2 cellular contexts compared by ENCODE assay signal in the genomic region with DNA sequence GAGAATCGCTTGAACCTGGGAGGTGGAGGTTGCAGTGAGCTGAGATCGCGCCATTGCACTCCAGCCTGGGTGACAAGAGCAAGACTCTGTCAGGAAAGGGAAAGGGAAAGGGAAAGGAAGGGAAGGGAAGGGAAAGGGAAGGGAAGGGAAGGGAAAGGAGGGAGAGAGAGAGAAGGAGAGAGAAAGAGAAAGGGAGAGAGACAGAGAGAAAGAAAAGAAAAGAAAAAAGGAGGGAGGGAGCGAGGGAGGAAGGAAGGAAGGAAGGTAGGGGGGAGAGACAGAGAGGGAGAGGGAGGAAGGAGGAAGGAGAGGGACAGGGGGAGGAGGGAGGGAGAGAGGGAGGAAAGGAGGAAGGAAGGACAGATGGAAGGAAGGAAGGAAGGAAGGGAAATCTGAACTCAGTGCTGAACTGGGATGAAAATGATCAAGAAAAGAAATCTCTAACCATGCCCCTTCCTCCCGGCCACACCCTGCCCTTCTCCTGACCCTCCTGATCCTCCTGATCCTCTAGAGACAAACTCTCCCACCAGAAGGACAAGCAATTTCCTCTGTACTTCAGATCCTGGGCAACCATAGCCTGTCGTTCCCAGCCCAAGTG.
TF ChIP-seq lines count a peak whose summit lies in the region.

No MANE protein-coding gene starts in this region.

TF ChIP-seq in HEK293, 187 proteins besides CTCF, POLR2A, EP300 and RAD21:
- TF ChIP-seq ZNF791 (tag by site-specific recombination; IDR thresholded peaks at IDR 0.05) (no peak), HIC1 (tag by site-specific recombination; IDR thresholded peaks at IDR 0.05) (no peak), ZNF610 (tag by site-specific recombination; IDR thresholded peaks at IDR 0.05; ENCODE audit: borderline replicate concordance) (no peak), OSR2 (tag by site-specific recombination; IDR thresholded peaks at IDR 0.05) (no peak), ZBTB21 (tag by site-specific recombination; IDR thresholded peaks at IDR 0.05) (no peak), ZNF677 (tag by site-specific recombination; IDR thresholded peaks at IDR 0.05) (no peak), PRDM1 (tag by site-specific recombination; IDR thresholded peaks at IDR 0.05) (peak; percentile 100), GFI1B (tag by site-specific recombination; IDR thresholded peaks at IDR 0.05) (no peak), ZNF366 (tag by site-specific recombination; conservative IDR thresholded peaks at IDR 0.05) (peak; percentile 87), ZSCAN4 (tag by site-specific recombination; IDR thresholded peaks at IDR 0.05) (no peak), HOXA7 (CRISPR knock-in tag; IDR thresholded peaks at IDR 0.05; ENCODE audit: borderline replicate concordance) (no peak), ZNF707 (tag by site-specific recombination; IDR thresholded peaks at IDR 0.05) (no peak)
- TF ChIP-seq, protein P1, sequence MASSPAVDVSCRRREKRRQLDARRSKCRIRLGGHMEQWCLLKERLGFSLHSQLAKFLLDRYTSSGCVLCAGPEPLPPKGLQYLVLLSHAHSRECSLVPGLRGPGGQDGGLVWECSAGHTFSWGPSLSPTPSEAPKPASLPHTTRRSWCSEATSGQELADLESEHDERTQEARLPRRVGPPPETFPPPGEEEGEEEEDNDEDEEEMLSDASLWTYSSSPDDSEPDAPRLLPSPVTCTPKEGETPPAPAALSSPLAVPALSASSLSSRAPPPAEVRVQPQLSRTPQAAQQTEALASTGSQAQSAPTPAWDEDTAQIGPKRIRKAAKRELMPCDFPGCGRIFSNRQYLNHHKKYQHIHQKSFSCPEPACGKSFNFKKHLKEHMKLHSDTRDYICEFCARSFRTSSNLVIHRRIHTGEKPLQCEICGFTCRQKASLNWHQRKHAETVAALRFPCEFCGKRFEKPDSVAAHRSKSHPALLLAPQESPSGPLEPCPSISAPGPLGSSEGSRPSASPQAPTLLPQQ (tag by site-specific recombination; IDR thresholded peaks at IDR 0.05) = no peak
- TF ChIP-seq, protein P2, sequence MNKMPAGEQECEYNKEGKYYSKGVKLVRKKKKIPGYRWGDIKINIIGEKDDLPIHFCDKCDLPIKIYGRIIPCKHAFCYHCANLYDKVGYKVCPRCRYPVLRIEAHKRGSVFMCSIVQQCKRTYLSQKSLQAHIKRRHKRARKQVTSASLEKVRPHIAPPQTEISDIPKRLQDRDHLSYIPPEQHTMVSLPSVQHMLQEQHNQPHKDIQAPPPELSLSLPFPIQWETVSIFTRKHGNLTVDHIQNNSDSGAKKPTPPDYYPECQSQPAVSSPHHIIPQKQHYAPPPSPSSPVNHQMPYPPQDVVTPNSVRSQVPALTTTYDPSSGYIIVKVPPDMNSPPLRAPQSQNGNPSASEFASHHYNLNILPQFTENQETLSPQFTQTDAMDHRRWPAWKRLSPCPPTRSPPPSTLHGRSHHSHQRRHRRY (tag by site-specific recombination; IDR thresholded peaks at IDR 0.05) = no peak

TF ChIP-seq in HepG2, 621 proteins besides CTCF, POLR2A, EP300 and RAD21:
- no peak for TF ChIP-seq ZNF205 (CRISPR knock-in tag; IDR thresholded peaks at IDR 0.05)
- TF ChIP-seq LRRFIP1 (CRISPR knock-in tag; conservative IDR thresholded peaks at IDR 0.05) = no peak
- no peak for TF ChIP-seq NR2F6 (IDR thresholded peaks at IDR 0.05)
- TF ChIP-seq NR2F6 (CRISPR knock-in tag; IDR thresholded peaks at IDR 0.05) = no peak
- no peak for TF ChIP-seq ZBTB21 (CRISPR knock-in tag; IDR thresholded peaks at IDR 0.05)
- TF ChIP-seq ZNF282 (IDR thresholded peaks at IDR 0.05; ENCODE audit: partially characterized antibody) = no peak
- no peak for TF ChIP-seq ZNF780A (CRISPR knock-in tag; IDR thresholded peaks at IDR 0.05)
- no peak for TF ChIP-seq JUNB (CRISPR knock-in tag; IDR thresholded peaks at IDR 0.05; ENCODE audit: borderline replicate concordance)
- TF ChIP-seq HES4 (CRISPR knock-in tag; IDR thresholded peaks at IDR 0.05; ENCODE audit: borderline replicate concordance) = no peak
- TF ChIP-seq, protein P3, sequence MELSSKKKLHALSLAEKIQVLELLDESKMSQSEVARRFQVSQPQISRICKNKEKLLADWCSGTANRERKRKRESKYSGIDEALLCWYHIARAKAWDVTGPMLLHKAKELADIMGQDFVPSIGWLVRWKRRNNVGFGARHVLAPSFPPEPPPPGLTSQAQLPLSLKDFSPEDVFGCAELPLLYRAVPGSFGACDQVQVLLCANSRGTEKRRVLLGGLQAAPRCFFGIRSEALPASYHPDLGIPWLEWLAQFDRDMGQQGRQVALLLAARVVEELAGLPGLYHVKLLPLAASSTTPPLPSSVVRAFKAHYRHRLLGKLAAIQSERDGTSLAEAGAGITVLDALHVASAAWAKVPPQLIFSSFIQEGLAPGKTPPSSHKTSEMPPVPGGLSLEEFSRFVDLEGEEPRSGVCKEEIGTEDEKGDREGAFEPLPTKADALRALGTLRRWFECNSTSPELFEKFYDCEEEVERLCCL (CRISPR knock-in tag; IDR thresholded peaks at IDR 0.05; ENCODE audit: borderline replicate concordance) = no peak
- no peak for TF ChIP-seq HOXA9 (CRISPR knock-in tag; IDR thresholded peaks at IDR 0.05; ENCODE audit: borderline replicate concordance)
- TF ChIP-seq ZNF264 (CRISPR knock-in tag; IDR thresholded peaks at IDR 0.05) = no peak
- TF ChIP-seq ZNF747 (CRISPR knock-in tag; IDR thresholded peaks at IDR 0.05; ENCODE audit: borderline replicate concordance) = no peak
- no peak for TF ChIP-seq GMEB2 (CRISPR knock-in tag; IDR thresholded peaks at IDR 0.05; ENCODE audit: low read depth)
- no peak for TF ChIP-seq MIXL1 (CRISPR knock-in tag; IDR thresholded peaks at IDR 0.05)
- peak; percentile 54 for TF ChIP-seq PCBP2 (optimal IDR thresholded peaks at IDR 0.05; ENCODE audit: low read depth, low read length, poor library complexity, severe bottlenecking)
- TF ChIP-seq HNRNPK (IDR thresholded peaks at IDR 0.05; ENCODE audit: low read depth, low read length, poor library complexity, severe bottlenecking) = peak; percentile 77
- no peak for TF ChIP-seq ZSCAN20 (CRISPR knock-in tag; IDR thresholded peaks at IDR 0.05; ENCODE audit: borderline replicate concordance)
